9 cellular contexts compared by ENCODE assay signal in the genomic region with DNA sequence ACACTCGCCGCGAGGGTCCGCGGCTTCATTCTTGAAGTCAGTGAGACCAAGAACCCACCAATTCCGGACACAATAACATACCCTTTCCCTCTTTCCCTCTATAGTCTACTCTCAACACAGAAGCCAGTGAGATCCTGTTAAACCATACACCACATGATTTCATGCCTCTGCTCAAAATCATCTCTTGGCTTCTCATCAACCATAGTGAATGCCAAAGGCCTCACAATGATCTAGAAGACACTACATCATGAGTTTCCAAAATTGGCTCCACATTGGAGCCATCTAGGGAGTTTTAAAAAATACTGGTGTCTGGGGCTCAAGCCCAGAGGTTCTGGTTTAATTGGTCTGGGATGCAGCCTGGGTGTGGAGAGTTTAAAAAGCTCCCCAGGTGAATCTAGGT.
"Had no signal": no experiment of that assay in that cellular context is flagged by ENCODE, and none has a peak within 500 bp of the region (broad histone marks: within the 10 kb centered on the region; RNA-seq: fewer than 3 reads in every experiment).

No MANE protein-coding gene starts in this region.

- H3K4me2 ChIP-seq: GM23338 had no signal

- ATAC-seq: GM23338, K562 had no signal

- DNase-seq: H9, HCEC 1CT, IMR-90, KG1 had no signal

- H2AFZ ChIP-seq: GM23338 had no signal

- H3K4me3 ChIP-seq: GM23338, K562 had no signal

- H3K27ac Mint-ChIP-seq: GM23338, H9 had no signal

- FAIRE-seq: H1, H54, HTR-8/SVneo, K562 had no signal

- H3K4me1 Mint-ChIP-seq: GM23338, H9 had no signal

- H3K4me3 Mint-ChIP-seq: GM23338, H9 had no signal
